In the genomic region with DNA sequence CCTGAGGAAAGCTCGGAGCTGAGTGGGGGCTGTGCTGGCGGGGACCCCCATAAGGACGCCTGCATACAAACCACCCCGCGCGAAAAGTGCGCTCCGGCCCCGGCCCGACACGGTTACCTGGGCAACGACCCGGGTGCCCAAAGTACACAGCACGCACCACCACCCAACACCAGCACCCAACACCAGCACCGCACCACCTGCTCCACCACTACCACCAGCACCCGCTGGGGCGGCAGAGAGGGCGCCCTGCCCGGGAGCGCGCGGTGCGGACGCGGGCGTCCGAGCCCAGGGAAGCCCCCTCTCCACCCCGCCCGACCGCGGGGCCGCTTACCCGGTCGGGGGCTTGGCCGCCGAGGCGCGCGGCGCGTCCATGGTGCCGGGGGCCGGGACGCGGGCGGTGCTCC, we compare ENCODE assay signal across 8 cellular contexts. TPM values are rescaled to one million over a fixed set of nuclear protein-coding genes. Genes with fewer than 3 reads are reported as not detected.
DNase-seq lines count a peak whose midpoint lies in the region; ATAC-seq and TF ChIP-seq lines count a peak whose summit lies in the region.

No MANE protein-coding gene starts in this region.

- H3K27me3 ChIP-seq in KMS-11 (ENCODE audit: insufficient read depth, low read depth): no peaks in the 10 kb centered on the region
- H3K27me3 ChIP-seq in muscle layer of colon (ENCODE audit: control insufficient read depth in 1 of 2, insufficient read depth in 2 of 2, low read length in 2 of 2): peaks cover 0 to 22% of the 10 kb centered on the region in 2 donors

- H3K27ac ChIP-seq in KMS-11: no peak overlapping the region
- peak overlapping the region in 1 of 2 donors; percentile 38 for H3K27ac ChIP-seq in coronary artery
- no peak overlapping the region for H3K27ac ChIP-seq in muscle layer of colon (ENCODE audit: low read depth, low read length)
- no peak overlapping the region for H3K27ac ChIP-seq in OCI-LY7 (ENCODE audit: low read depth, low read length, poor library complexity, severe bottlenecking)

- H3K9me3 ChIP-seq in muscle layer of colon (ENCODE audit: low read length): no peaks in the 10 kb centered on the region
- no peaks in the 10 kb centered on the region for H3K9me3 ChIP-seq in OCI-LY7 (ENCODE audit: low read length)

- no peaks in the 10 kb centered on the region for H3K36me3 Mint-ChIP-seq in activated T-helper 1 cell treated with anti-CD3 and anti-CD28 coated beads, Interleukin-12 subunit alpha, Interleukin-12 subunit beta, Interleukin-2, Interleukin-4 antibody, amounts not matched to agents 30 ng/mL and 10 ng/mL and 1 ng/mL, durations not matched to agents 14 hours and 24 hours and 36 hours (ENCODE audit: low read depth)

- ATAC-seq in GM19023 (IDR thresholded peaks at IDR 0.05; ENCODE audit: unreplicated experiment): no peak

- peak overlapping the region; percentile 59 for H3K4me2 ChIP-seq in KMS-11
- no peak overlapping the region for H3K4me2 ChIP-seq in OCI-LY7 (ENCODE audit: low read length)

- no peak overlapping the region for H3K4me3 Mint-ChIP-seq in activated T-helper 1 cell treated with anti-CD3 and anti-CD28 coated beads, Interleukin-12 subunit alpha, Interleukin-12 subunit beta, Interleukin-2, Interleukin-4 antibody, amounts not matched to agents 30 ng/mL and 10 ng/mL and 1 ng/mL, durations not matched to agents 14 hours and 24 hours and 36 hours

- H3K4me1 ChIP-seq in KMS-11 (ENCODE audit: low read depth, poor library complexity, severe bottlenecking) (no peaks in the 10 kb centered on the region), muscle layer of colon (ENCODE audit: insufficient read depth, low read length) (no peaks in the 10 kb centered on the region), OCI-LY7 (ENCODE audit: insufficient read depth, low read length, poor library complexity, severe bottlenecking) (no peaks in the 10 kb centered on the region)

- H3K4me3 ChIP-seq in KMS-11 (IDR thresholded peaks at IDR 0.05; ENCODE audit: insufficient read depth, low read depth, low read length) (no peak overlapping the region), coronary artery (peak overlapping the region; percentile 80), muscle layer of colon (ENCODE audit: low read depth in 1 of 2, low read length in 2 of 2) (peak overlapping the region; percentile 16 to 65), OCI-LY7 (ENCODE audit: low read depth, low read length, poor library complexity, severe bottlenecking) (no peak overlapping the region)

- intact Hi-C loops in OCI-LY7 (cut with micrococcal nuclease; ENCODE audit: unreplicated experiment): no loop called here
- intact Hi-C loops in activated T-helper 1 cell treated with anti-CD3 and anti-CD28 coated beads, Interleukin-12 subunit alpha, Interleukin-12 subunit beta, Interleukin-2, Interleukin-4 antibody, amounts not matched to agents 30 ng/mL and 10 ng/mL and 1 ng/mL, durations not matched to agents 14 hours and 24 hours and 36 hours (cut with micrococcal nuclease): no loop called here

- CTCF ChIA-PET in OCI-LY7 (lab: Charles Lee; ENCODE audit: unreplicated experiment): no interaction called here

- H2AFZ ChIP-seq in KMS-11 (ENCODE audit: low read depth): peak overlapping the region; percentile 66
- no peak overlapping the region for H2AFZ ChIP-seq in OCI-LY7 (ENCODE audit: low read length)

- POLR2A ChIA-PET in OCI-LY7 (lab: Charles Lee): no interaction called here

- H4K20me1 ChIP-seq in KMS-11 (ENCODE audit: insufficient read depth) (no peaks in the 10 kb centered on the region), OCI-LY7 (ENCODE audit: insufficient read depth, low read length) (no peaks in the 10 kb centered on the region)

- peaks cover 44% of the 10 kb centered on the region for H3K27me3 Mint-ChIP-seq in activated T-helper 1 cell treated with anti-CD3 and anti-CD28 coated beads, Interleukin-12 subunit alpha, Interleukin-12 subunit beta, Interleukin-2, Interleukin-4 antibody, amounts not matched to agents 30 ng/mL and 10 ng/mL and 1 ng/mL, durations not matched to agents 14 hours and 24 hours and 36 hours (ENCODE audit: insufficient read depth)

- H3K4me1 Mint-ChIP-seq in activated T-helper 1 cell treated with anti-CD3 and anti-CD28 coated beads, Interleukin-12 subunit alpha, Interleukin-12 subunit beta, Interleukin-2, Interleukin-4 antibody, amounts not matched to agents 30 ng/mL and 10 ng/mL and 1 ng/mL, durations not matched to agents 14 hours and 24 hours and 36 hours (ENCODE audit: low read depth): no peaks in the 10 kb centered on the region

- H3K9me2 ChIP-seq in OCI-LY7 (ENCODE audit: insufficient read depth, low read length): no peaks in the 10 kb centered on the region

- H3K9me3 Mint-ChIP-seq in activated T-helper 1 cell treated with anti-CD3 and anti-CD28 coated beads, Interleukin-12 subunit alpha, Interleukin-12 subunit beta, Interleukin-2, Interleukin-4 antibody, amounts not matched to agents 30 ng/mL and 10 ng/mL and 1 ng/mL, durations not matched to agents 14 hours and 24 hours and 36 hours: no peaks in the 10 kb centered on the region

- TF ChIP-seq CTCF in KMS-11 (conservative IDR thresholded peaks at IDR 0.05; ENCODE audit: low read depth, low read length) (no peak), coronary artery (IDR thresholded peaks at IDR 0.05) (no peak), OCI-LY7 (conservative IDR thresholded peaks at IDR 0.05; ENCODE audit: low read length) (no peak)

- H3K36me3 ChIP-seq in KMS-11 (ENCODE audit: insufficient read depth): no peaks in the 10 kb centered on the region
- no peaks in the 10 kb centered on the region for H3K36me3 ChIP-seq in muscle layer of colon (ENCODE audit: insufficient read depth, low read length)
- no peaks in the 10 kb centered on the region for H3K36me3 ChIP-seq in OCI-LY7 (ENCODE audit: insufficient read depth, low read length)

- no peak overlapping the region for H3K27ac Mint-ChIP-seq in activated T-helper 1 cell treated with anti-CD3 and anti-CD28 coated beads, Interleukin-12 subunit alpha, Interleukin-12 subunit beta, Interleukin-2, Interleukin-4 antibody, amounts not matched to agents 30 ng/mL and 10 ng/mL and 1 ng/mL, durations not matched to agents 14 hours and 24 hours and 36 hours

- H3K79me2 ChIP-seq in KMS-11 (ENCODE audit: insufficient read depth, low read depth): no peaks in the 10 kb centered on the region
- H3K79me2 ChIP-seq in OCI-LY7 (ENCODE audit: insufficient read depth, low read depth, low read length): no peaks in the 10 kb centered on the region

- DNase-seq in AG08396 (ENCODE audit: low spot score) (peak; percentile 35), coronary artery (ENCODE audit: low spot score) (no peak), OCI-LY7 (ENCODE audit: low spot score) (no peak)
- DNase-seq in stimulated activated CD8-positive, alpha-beta memory T cell treated with anti-CD3 and anti-CD28 coated beads, Interleukin-4, amount 100 ng/mL, for 48 hours: no peak
- no peak for DNase-seq in activated T-helper 1 cell treated with anti-CD3 and anti-CD28 coated beads, Interleukin-12 subunit alpha, Interleukin-12 subunit beta, Interleukin-2, Interleukin-4 antibody, amounts not matched to agents 30 ng/mL and 10 ng/mL and 1 ng/mL, durations not matched to agents 14 hours and 24 hours and 36 hours (ENCODE audit: low spot score)

- BruUV-seq in OCI-LY7 (replicated peaks; lab: Mats Ljungman, UMichigan): no TSS peak

- H3K9ac ChIP-seq in KMS-11 (peak overlapping the region; percentile 52; the same call in 1 of the 2 replicates), muscle layer of colon (ENCODE audit: low read length) (no peak overlapping the region)

RNA-seq across cellular contexts. Expression of a gene that starts 0.3 kb away (rescaled TPM):
- total RNA-seq in OCI-LY7 (2014; rRNA removed; shearing (Covaris generic)): not detected in 2 replicates
- not detected in 2 replicates for total RNA-seq in OCI-LY7 (2022)
- not detected in 2 replicates for total RNA-seq in activated T-helper 1 cell treated with anti-CD3 and anti-CD28 coated beads, Interleukin-12 subunit alpha, Interleukin-12 subunit beta, Interleukin-2, Interleukin-4 antibody, amounts not matched to agents 30 ng/mL and 10 ng/mL and 1 ng/mL, durations not matched to agents 14 hours and 24 hours and 36 hours

Comparison
In these comparisons a context has a peak if more than half of its experiments do, and no peak if none do; other contexts are left out.
1. H3K4me3 ChIP-seq: peak in coronary artery (single experiment) and muscle layer of colon (2 of 2); none in KMS-11 (single experiment) and OCI-LY7 (single experiment).